ENCODE assay signal across 31 cellular contexts in genomic region chr19:6571167-6571566, GRCh38. TPM values are rescaled to one million over a fixed set of nuclear protein-coding genes. Genes with fewer than 3 reads are reported as not detected.
"Had no signal": no experiment of that assay in that cellular context is flagged by ENCODE, and none has a peak within 500 bp of the region (broad histone marks: within the 10 kb centered on the region; RNA-seq: fewer than 3 reads in every experiment).

No MANE protein-coding gene starts in this region.

- H3K9me3 ChIP-seq: suprapubic skin, testis, thyroid gland, upper lobe of right lung, uterus, vagina had no signal

- H3K4me3 ChIP-seq: stomach, suprapubic skin, testis, thoracic aorta, thyroid gland, tibial artery, tibial nerve, transverse colon, upper lobe of left lung, upper lobe of right lung, uterus, vagina had no signal

- H3K36me3 ChIP-seq: stomach, suprapubic skin, thoracic aorta, thyroid gland, tibial artery, tibial nerve, transverse colon, upper lobe of left lung, upper lobe of right lung, uterus, vagina had no signal

- FAIRE-seq: urothelium cell line had no signal

- H3K4me1 ChIP-seq: stomach, testis, thyroid gland, tibial artery, tibial nerve, upper lobe of left lung, upper lobe of right lung, uterus had no signal

- ATAC-seq: stimulated activated effector memory CD8-positive, alpha-beta T cell treated with anti-CD3 and anti-CD28 coated beads, Interleukin-12 subunit alpha, Interleukin-12 subunit beta, amount 100 ng/mL, for 72 hours; stimulated activated memory B cell treated with anti-CD40 and anti-IgM and Interleukin-4, amounts not matched to agents 10 μg/mL and 1 μg/mL and 100 μg/mL, for 72 hours; stimulated activated naive B cell treated with anti-CD40 and anti-IgM and Interleukin-4, amounts not matched to agents 10 μg/mL and 1 μg/mL and 100 μg/mL, for 72 hours; stimulated activated naive CD8-positive, alpha-beta T cell treated with anti-CD3 and anti-CD28 coated beads, Interleukin-15, amount 100 ng/mL, for 72 hours; stimulated activated naive CD8-positive, alpha-beta T cell treated with anti-CD3 and anti-CD28 coated beads, Interleukin-15, Interleukin-2, amounts not matched to agents 100 U/mL and 50 U/mL, for 24 hours; upper lobe of right lung had no signal

- DNase-seq: stimulated activated CD4-positive, alpha-beta T cell treated with anti-CD3 and anti-CD28 coated beads, Interleukin-2, amount 100 ng/mL, for 48 hours; stimulated activated CD4-positive, alpha-beta T cell treated with anti-CD3 and anti-CD28 coated beads, Interleukin-4, amount 100 ng/mL, for 1 hour; stimulated activated CD4-positive, alpha-beta T cell treated with anti-CD3 and anti-CD28 coated beads, Interleukin-4, amount 100 ng/mL, for 24 hours; stimulated activated CD4-positive, alpha-beta T cell treated with anti-CD3 and anti-CD28 coated beads, Interleukin-4, amount 100 ng/mL, for 4 hours; stimulated activated CD8-positive, alpha-beta memory T cell treated with anti-CD3 and anti-CD28 coated beads, Interleukin-4, amount 100 ng/mL, for 48 hours; stimulated activated naive B cell treated with anti-CD40 and anti-IgM and Interleukin-4, amounts not matched to agents 10 μg/mL and 1 μg/mL and 100 μg/mL, for 72 hours; stimulated activated naive CD4-positive, alpha-beta T cell; stimulated activated naive CD4-positive, alpha-beta T cell treated with Interleukin-2 at 50 U/mL for 16 hours; stimulated activated naive CD8-positive, alpha-beta T cell treated with anti-CD3 and anti-CD28 coated beads, Interleukin-15, amount 100 ng/mL, for 72 hours; stimulated activated naive CD8-positive, alpha-beta T cell treated with anti-CD3 and anti-CD28 coated beads, Interleukin-15, Interleukin-2, amounts not matched to agents 100 U/mL and 50 U/mL, for 24 hours; stomach; substantia nigra; testis; thyroid gland; tibial artery; transverse colon; trophoblast cell; upper lobe of left lung; upper lobe of right lung; uterus had no signal

- H3K27me3 ChIP-seq: testis, thyroid gland, tibial nerve, upper lobe of left lung, uterus, vagina had no signal

- H3K27ac ChIP-seq: stomach, suprapubic skin, testis, thoracic aorta, thyroid gland, tibial artery, tibial nerve, transverse colon, upper lobe of left lung, upper lobe of right lung, uterus, vagina had no signal

RNA-seq across cellular contexts. Expression of gene CD70, which starts 19.8 kb away (rescaled TPM):
- total RNA-seq: stomach, subcutaneous adipose tissue, temporal lobe, thoracic aorta, transverse colon, ureter, urinary bladder, vagina had no signal
- polyA plus RNA-seq: urinary bladder had no signal

RNA-seq across cellular contexts. Expression of gene TNFSF9, which starts 40.3 kb away (rescaled TPM):
- total RNA-seq: stomach had no signal
